Comparison of ENCODE assay signal across 8 cellular contexts in genomic region chr12:68932123-68932700, GRCh38. TPM values are rescaled to one million over a fixed set of nuclear protein-coding genes. Genes with fewer than 3 reads are reported as not detected.
DNase-seq lines count a peak whose midpoint lies in the region; ATAC-seq and TF ChIP-seq lines count a peak whose summit lies in the region.

No MANE protein-coding gene starts in this region.

- H3K27me3 ChIP-seq in transverse colon: peaks cover 13% of the 10 kb centered on the region

- peak overlapping the region; percentile 54 for H3K27ac ChIP-seq in cingulate gyrus (ENCODE audit: low read depth, low read length)
- H3K27ac ChIP-seq in transverse colon: peak overlapping the region; percentile 78 to 91 (median 86)

- intact Hi-C loops in transverse colon (cut with DNase I; ENCODE audit: low total_unique reads): no loop called here

- in situ Hi-C loops in transverse colon (cut with MboI; ENCODE audit: low pct_ligation_motif_present in 1 of 4, low pct_unique_long_range_greater_than_20kb in 1 of 4, low sequenced_read_pairs in 3 of 4): no loop called here

- peak; percentile 13 to 64 for DNase-seq in NCI-H526 (lab: John Stamatoyannopoulos, UW)
- no peak for DNase-seq in NCI-H526 treated with DMSO at 0.1 percent for 48 hours (lab: John Stamatoyannopoulos, UW)
- DNase-seq in NOMO-1 treated with dmso at 0.1 percent for 144 hours (lab: John Stamatoyannopoulos, UW; ENCODE audit: unreplicated experiment): peak; percentile 61
- peak; percentile 73 for DNase-seq in medulla oblongata (ENCODE audit: extremely low spot score)
- peak; percentile 28 for DNase-seq in transverse colon
- DNase-seq in cerebellum (ENCODE audit: low spot score): no peak

- no peak for TF ChIP-seq POLR2A in transverse colon (IDR thresholded peaks at IDR 0.05)

- TF ChIP-seq CTCF in transverse colon (IDR thresholded peaks at IDR 0.05): no peak

- H3K9me3 ChIP-seq in transverse colon: no peaks in the 10 kb centered on the region

- no peak for TF ChIP-seq EP300 in transverse colon (IDR thresholded peaks at IDR 0.05; ENCODE audit: low read depth)

- 16 to 24% methylated on average over 5 to 9 of the region's 9 CpGs for WGBS in transverse colon (ENCODE audit: low coverage in 1 of 2), 2 donors

- ATAC-seq in HG02610 (IDR thresholded peaks at IDR 0.05; ENCODE audit: unreplicated experiment): peak; percentile 34

- peaks cover 0 to 20% (median 10%) of the 10 kb centered on the region in 4 donors for H3K4me1 ChIP-seq in transverse colon

- peak overlapping the region; percentile 55 to 79 (median 67) for H3K4me3 ChIP-seq in transverse colon

- H3K36me3 ChIP-seq in transverse colon: no peaks in the 10 kb centered on the region

RNA-seq across cellular contexts. Expression of gene CPM, which starts 0.8 kb away (rescaled TPM):
- total RNA-seq in transverse colon: 100 to 1,000 TPM in 3 of 4 donors, 10 to 100 TPM in 1; 36.4 to 147 (median 107) TPM
- total RNA-seq in cerebellum: 2.4 TPM

Comparison
In these comparisons a context has a peak if more than half of its experiments do, and no peak if none do; other contexts are left out.
1. DNase-seq: peak in NCI-H526 (2 of 2), NOMO-1 treated with dmso at 0.1 percent for 144 hours (single experiment), medulla oblongata (single experiment) and transverse colon (single experiment); none in NCI-H526 treated with DMSO at 0.1 percent for 48 hours (single experiment) and cerebellum (single experiment).
2. RNA of gene CPM, which starts 0.8 kb away (total RNA-seq): 36.4 to 147 TPM in transverse colon; 2.4 TPM in cerebellum (single experiment); every median in the first group is over 10 times any median in the second.